Comparison of ENCODE assay signal across 8 cellular contexts in the genomic region with DNA sequence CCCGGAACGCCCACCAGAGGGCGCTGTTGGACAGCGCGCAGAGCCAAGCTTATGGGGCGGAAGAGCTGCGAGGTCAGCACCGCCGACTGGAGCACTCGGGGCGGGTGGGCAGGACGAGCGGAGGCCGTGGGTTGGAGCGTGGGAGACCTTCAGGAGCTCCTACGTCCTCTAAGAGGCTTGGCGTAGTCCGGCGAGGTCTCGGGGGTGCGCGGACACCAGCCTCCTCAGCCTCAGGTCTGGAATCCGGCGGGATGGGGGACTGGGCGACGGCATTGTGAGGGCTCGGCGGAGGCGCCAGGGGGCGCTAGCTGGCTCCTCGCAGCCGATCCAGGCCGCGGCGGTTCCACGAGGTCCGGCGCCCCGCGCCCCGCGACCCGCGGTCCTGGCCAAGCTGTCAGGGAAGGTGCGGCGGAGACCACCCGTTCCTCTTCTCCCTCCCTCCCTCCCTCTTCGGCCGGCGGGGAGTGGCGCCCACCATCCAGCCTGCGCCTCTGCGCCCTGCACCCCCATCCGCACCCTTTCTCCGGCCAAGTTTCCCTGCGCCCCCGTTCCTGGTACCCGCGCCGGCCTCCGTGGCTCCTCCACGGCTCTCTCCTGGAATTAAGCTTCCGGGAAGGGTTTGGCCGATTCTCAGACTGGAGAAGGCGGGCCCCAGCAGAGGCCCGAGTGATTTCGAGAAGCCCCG. TPM values are rescaled to one million over a fixed set of nuclear protein-coding genes. Genes with fewer than 3 reads are reported as not detected.
DNase-seq lines count a peak whose midpoint lies in the region; ATAC-seq, FAIRE-seq and TF ChIP-seq lines count a peak whose summit lies in the region.

No MANE protein-coding gene starts in this region.

- no peaks in the 10 kb centered on the region; the same call in 1 of the 2 replicates for H3K27me3 ChIP-seq in OCI-LY1 (ENCODE audit: insufficient read depth, low read length)
- peaks cover 9 to 21% of the 10 kb centered on the region in 2 donors for H3K27me3 ChIP-seq in esophagus (ENCODE audit: control insufficient read depth in 1 of 2, insufficient read depth in 2 of 2, low read length in 2 of 2)

- FAIRE-seq in D721Med (lab: Jason Lieb, UNC) = no peak

- WGBS in esophagus, 2 donors = 3% methylated on average over 66 to 68 of the region's 68 CpGs

- H3K4me3 ChIP-seq in OCI-LY1 (ENCODE audit: low read depth, low read length, poor library complexity, severe bottlenecking) (peak overlapping the region; percentile 54), esophagus (ENCODE audit: low read depth in 1 of 2, low read length in 2 of 2) (peak overlapping the region; percentile 25 to 47)

- ATAC-seq in GM21390 (IDR thresholded peaks at IDR 0.05; ENCODE audit: unreplicated experiment) = peak; percentile 88

- H3K4me1 ChIP-seq in OCI-LY1 (ENCODE audit: insufficient read depth, low read length, severe bottlenecking) (no peaks in the 10 kb centered on the region), esophagus (ENCODE audit: control insufficient read depth in 2 of 2, insufficient read depth in 2 of 2, low read length in 1 of 2) (peaks cover 6 to 15% of the 10 kb centered on the region in 2 donors)

- H3K36me3 ChIP-seq in OCI-LY1 (ENCODE audit: insufficient read depth, low read length) (no peaks in the 10 kb centered on the region), esophagus (ENCODE audit: control insufficient read depth in 2 of 2, insufficient read depth in 2 of 2, low read length in 1 of 2) (no peaks in the 10 kb centered on the region)

- no peak overlapping the region; the same call in 1 of the 2 replicates for H3K9ac ChIP-seq in OCI-LY1 (ENCODE audit: low read length)

- no peaks in the 10 kb centered on the region for H3K79me2 ChIP-seq in OCI-LY1 (ENCODE audit: insufficient read depth, low read length)

- H3F3A ChIP-seq in OCI-LY1 (ENCODE audit: insufficient read depth, low read length) = no peaks in the 10 kb centered on the region

- H3K9me2 ChIP-seq in OCI-LY1 (ENCODE audit: low read depth, low read length) = no peaks in the 10 kb centered on the region

- H3K4me2 ChIP-seq in OCI-LY1 (ENCODE audit: low read length) = peak overlapping the region; percentile 63

- no peak overlapping the region for H2AFZ ChIP-seq in OCI-LY1 (ENCODE audit: low read length)

- H4K20me1 ChIP-seq in OCI-LY1 (ENCODE audit: insufficient read depth, low read length) = no peaks in the 10 kb centered on the region

- TF ChIP-seq CTCF in D721Med (IDR thresholded peaks at IDR 0.05; ENCODE audit: insufficient read depth, missing control alignments) (peak; percentile 89), OCI-LY1 (IDR thresholded peaks at IDR 0.05; ENCODE audit: low read length) (peak; percentile 97)

- H3K9me3 ChIP-seq in OCI-LY1 (ENCODE audit: low read length) (no peaks in the 10 kb centered on the region), esophagus (ENCODE audit: control insufficient read depth in 2 of 2, insufficient read depth in 1 of 2, low read depth in 1 of 2, low read length in 1 of 2) (peaks cover 0 to 8% of the 10 kb centered on the region in 2 donors)

- DNase-seq in D721Med (ENCODE audit: insufficient read length, low spot score) (peak; percentile 78), HUDEP-2 (lab: John Stamatoyannopoulos, UW; ENCODE audit: unreplicated experiment in 76 of 76) (peak in 69 of 76 experiments; percentile 8 to 86 (median 63)), activated T-cell treated with anti-CD3 and anti-CD28 coated beads for 4 hours (peak; percentile 74), myocyte (ENCODE audit: low read depth) (peak; percentile 71)
- peak; percentile 51 to 67 for DNase-seq in stimulated activated CD8-positive, alpha-beta memory T cell treated with anti-CD3 and anti-CD28 coated beads, Interleukin-7, amount 100 ng/mL, for 4 hours (ENCODE audit: low read depth in 2 of 2)

- H3K27ac ChIP-seq in OCI-LY1 (ENCODE audit: low read depth, low read length, poor library complexity, severe bottlenecking) = no peak overlapping the region
- no peak overlapping the region for H3K27ac ChIP-seq in esophagus (ENCODE audit: low read depth in 2 of 2, low read length in 1 of 2)

RNA-seq across cellular contexts. Expression of gene POLG, which starts 24.3 kb away (rescaled TPM):
- polyA plus RNA-seq in esophagus = 10 to 100 TPM; 27.2 to 48.1 TPM
- total RNA-seq in myocyte = 108 and 113 TPM in 2 replicates
- 44.3 TPM for polyA plus RNA-seq in myocyte (2012)
